Comparison of ENCODE assay signal across 9 cellular contexts in genomic region chr13:66618702-66619101, GRCh38.
DNase-seq lines count a peak whose midpoint lies in the region; ATAC-seq and TF ChIP-seq lines count a peak whose summit lies in the region.
"Had no signal": no experiment of that assay in that cellular context is flagged by ENCODE, and none has a peak within 500 bp of the region (broad histone marks: within the 10 kb centered on the region; RNA-seq: fewer than 3 reads in every experiment).

No MANE protein-coding gene starts in this region.

- ATAC-seq in GM21390 (IDR thresholded peaks at IDR 0.05; ENCODE audit: unreplicated experiment) (peak; percentile 60), foreskin keratinocyte (peak; percentile 82), GM21423 (IDR thresholded peaks at IDR 0.05; ENCODE audit: unreplicated experiment) (no peak)
- no peak for ATAC-seq in activated CD8-positive, alpha-beta T cell treated with anti-CD3 and anti-CD28 coated beads, Interleukin-2, amount 10 ng/mL, durations not matched to agents 7 days and 5 days
- no peak for ATAC-seq in activated naive CD8-positive, alpha-beta T cell treated with anti-CD3 and anti-CD28 coated beads, Interleukin-2, amount 50 U/mL, for 24 hours

- CTCF ChIA-PET in activated CD8-positive, alpha-beta T cell treated with anti-CD3 and anti-CD28 coated beads, Interleukin-2, amount 10 ng/mL, durations not matched to agents 7 days and 5 days (lab: Charles Lee): no interaction called here

- no peaks in the 10 kb centered on the region for H3K4me1 Mint-ChIP-seq in activated CD8-positive, alpha-beta T cell treated with anti-CD3 and anti-CD28 coated beads, Interleukin-2, amount 10 ng/mL, durations not matched to agents 7 days and 5 days (ENCODE audit: low read depth)
- no peaks in the 10 kb centered on the region for H3K4me1 Mint-ChIP-seq in activated naive CD8-positive, alpha-beta T cell treated with anti-CD3 and anti-CD28 coated beads, Interleukin-2, amount 50 U/mL, for 24 hours

- no peaks in the 10 kb centered on the region for H3K9me3 Mint-ChIP-seq in activated CD8-positive, alpha-beta T cell treated with anti-CD3 and anti-CD28 coated beads, Interleukin-2, amount 10 ng/mL, durations not matched to agents 7 days and 5 days (ENCODE audit: insufficient read depth)
- no peaks in the 10 kb centered on the region for H3K9me3 Mint-ChIP-seq in activated naive CD8-positive, alpha-beta T cell treated with anti-CD3 and anti-CD28 coated beads, Interleukin-2, amount 50 U/mL, for 24 hours

- in situ Hi-C loops in ACHN (cut with HindIII; ENCODE audit: low pct_ligation_motif_present, low pct_unique_long_range_greater_than_20kb, low sequenced_read_pairs): no loop called here

- H3K36me3 Mint-ChIP-seq in activated CD8-positive, alpha-beta T cell treated with anti-CD3 and anti-CD28 coated beads, Interleukin-2, amount 10 ng/mL, durations not matched to agents 7 days and 5 days (ENCODE audit: low read depth): no peaks in the 10 kb centered on the region
- H3K36me3 Mint-ChIP-seq in activated naive CD8-positive, alpha-beta T cell treated with anti-CD3 and anti-CD28 coated beads, Interleukin-2, amount 50 U/mL, for 24 hours (ENCODE audit: low read depth): no peaks in the 10 kb centered on the region
- H3K36me3 Mint-ChIP-seq: activated naive CD8-positive, alpha-beta T cell had no signal

- no peak overlapping the region for H3K4me2 ChIP-seq in OCI-LY3 (ENCODE audit: low read length)

- no peaks in the 10 kb centered on the region for H3K27me3 ChIP-seq in OCI-LY3 (ENCODE audit: low read depth, low read length)
- no peaks in the 10 kb centered on the region for H3K27me3 ChIP-seq in foreskin keratinocyte

- H3K27ac ChIP-seq in OCI-LY3 (ENCODE audit: low read length): no peak overlapping the region
- H3K27ac ChIP-seq in foreskin keratinocyte: no peak overlapping the region

- no peak overlapping the region for H3K4me3 Mint-ChIP-seq in activated CD8-positive, alpha-beta T cell treated with anti-CD3 and anti-CD28 coated beads, Interleukin-2, amount 10 ng/mL, durations not matched to agents 7 days and 5 days
- no peak overlapping the region for H3K4me3 Mint-ChIP-seq in activated naive CD8-positive, alpha-beta T cell treated with anti-CD3 and anti-CD28 coated beads, Interleukin-2, amount 50 U/mL, for 24 hours
- H3K4me3 Mint-ChIP-seq: activated naive CD8-positive, alpha-beta T cell had no signal

- no peaks in the 10 kb centered on the region for H3K9me3 ChIP-seq in OCI-LY3 (ENCODE audit: insufficient read depth, low read length)

- H3K27me3 Mint-ChIP-seq in activated CD8-positive, alpha-beta T cell treated with anti-CD3 and anti-CD28 coated beads, Interleukin-2, amount 10 ng/mL, durations not matched to agents 7 days and 5 days (ENCODE audit: low read depth): no peaks in the 10 kb centered on the region
- H3K27me3 Mint-ChIP-seq in activated naive CD8-positive, alpha-beta T cell treated with anti-CD3 and anti-CD28 coated beads, Interleukin-2, amount 50 U/mL, for 24 hours: no peaks in the 10 kb centered on the region
- H3K27me3 Mint-ChIP-seq: activated naive CD8-positive, alpha-beta T cell had no signal

- H2AFZ ChIP-seq in OCI-LY3 (ENCODE audit: low read depth, low read length): no peak overlapping the region

- no peaks in the 10 kb centered on the region for H4K20me1 ChIP-seq in OCI-LY3 (ENCODE audit: insufficient read depth, low read length)

- POLR2A ChIA-PET in activated CD8-positive, alpha-beta T cell treated with anti-CD3 and anti-CD28 coated beads, Interleukin-2, amount 10 ng/mL, durations not matched to agents 7 days and 5 days (lab: Charles Lee): no interaction called here

- no peaks in the 10 kb centered on the region for H3K4me1 ChIP-seq in OCI-LY3 (ENCODE audit: low read length)
- no peaks in the 10 kb centered on the region for H3K4me1 ChIP-seq in foreskin keratinocyte

- DNase-seq in ACHN: peak; percentile 45
- DNase-seq in foreskin keratinocyte: peak in 1 of 2 donors; percentile 28
- no peak for DNase-seq in activated CD8-positive, alpha-beta T cell treated with anti-CD3 and anti-CD28 coated beads, Interleukin-2, amount 10 ng/mL, durations not matched to agents 7 days and 5 days
- no peak for DNase-seq in NOMO-1 treated with DMSO at 0.1 percent for 48 hours (lab: John Stamatoyannopoulos, UW; ENCODE audit: unreplicated experiment)
- DNase-seq in activated naive CD8-positive, alpha-beta T cell treated with anti-CD3 and anti-CD28 coated beads, Interleukin-2, amount 50 U/mL, for 24 hours: no peak

- H3K79me2 ChIP-seq in OCI-LY3 (ENCODE audit: low read length): no peaks in the 10 kb centered on the region

- H3K27ac Mint-ChIP-seq in activated CD8-positive, alpha-beta T cell treated with anti-CD3 and anti-CD28 coated beads, Interleukin-2, amount 10 ng/mL, durations not matched to agents 7 days and 5 days: no peak overlapping the region
- H3K27ac Mint-ChIP-seq in activated naive CD8-positive, alpha-beta T cell treated with anti-CD3 and anti-CD28 coated beads, Interleukin-2, amount 50 U/mL, for 24 hours: no peak overlapping the region
- H3K27ac Mint-ChIP-seq: activated naive CD8-positive, alpha-beta T cell had no signal

- H3K36me3 ChIP-seq in OCI-LY3 (replicated peaks; ENCODE audit: low read depth, low read length): no peaks in the 10 kb centered on the region

- no peak overlapping the region for H3K4me3 ChIP-seq in OCI-LY3 (ENCODE audit: low read length)

- H3K9ac ChIP-seq in OCI-LY3 (ENCODE audit: low read length): no peak overlapping the region

- peak; percentile 66 for TF ChIP-seq CTCF in OCI-LY3 (IDR thresholded peaks at IDR 0.05; ENCODE audit: low read depth, low read length)
- TF ChIP-seq CTCF in foreskin keratinocyte (conservative IDR thresholded peaks at IDR 0.05): peak; percentile 66

Comparison
In these comparisons a context has a peak if more than half of its experiments do, and no peak if none do; other contexts are left out.
1. ATAC-seq: peak in GM21390 (single experiment) and foreskin keratinocyte (single experiment); none in GM21423 (single experiment), activated CD8-positive, alpha-beta T cell treated with anti-CD3 and anti-CD28 coated beads, Interleukin-2, amount 10 ng/mL, durations not matched to agents 7 days and 5 days (single experiment) and activated naive CD8-positive, alpha-beta T cell treated with anti-CD3 and anti-CD28 coated beads, Interleukin-2, amount 50 U/mL, for 24 hours (single experiment).